10 cellular contexts compared by ENCODE assay signal in genomic region chr10:48287417-48288391, GRCh38. TPM values are rescaled to one million over a fixed set of nuclear protein-coding genes. Genes with fewer than 3 reads are reported as not detected.
DNase-seq lines count a peak whose midpoint lies in the region; ATAC-seq and TF ChIP-seq lines count a peak whose summit lies in the region.
"Had no signal": no experiment of that assay in that cellular context is flagged by ENCODE, and none has a peak within 500 bp of the region (broad histone marks: within the 10 kb centered on the region; RNA-seq: fewer than 3 reads in every experiment).

No MANE protein-coding gene starts in this region.

- peaks cover 5 to 27% (median 5%) of the 10 kb centered on the region in 3 donors for H3K4me1 ChIP-seq in esophagus squamous epithelium

- peaks cover 0 to 15% (median 0%) of the 10 kb centered on the region in 4 donors for H3K27me3 ChIP-seq in esophagus squamous epithelium
- H3K27me3 ChIP-seq: neutrophil had no signal

- H3K27me3 Mint-ChIP-seq in CD14-positive monocyte (ENCODE audit: low read depth in 3 of 3): peaks cover 0 to 3% (median 2%) of the 10 kb centered on the region in 3 donors

- no peak for TF ChIP-seq POLR2A in esophagus squamous epithelium (IDR thresholded peaks at IDR 0.05)

- H3K27ac ChIP-seq in esophagus squamous epithelium: no peak overlapping the region
- H3K27ac ChIP-seq: neutrophil, tibial artery had no signal

- H3K9me3 Mint-ChIP-seq in CD14-positive monocyte: peaks cover 8 to 17% (median 9%) of the 10 kb centered on the region in 7 donors

- TF ChIP-seq CTCF in esophagus squamous epithelium (IDR thresholded peaks at IDR 0.05) (no peak), CD14-positive monocyte (IDR thresholded peaks at IDR 0.05) (no peak)

- H3K4me3 Mint-ChIP-seq in CD14-positive monocyte: no peak overlapping the region

- no peak overlapping the region for H3K4me3 ChIP-seq in esophagus squamous epithelium
- H3K4me3 ChIP-seq: tibial artery had no signal

- ATAC-seq in GM21381 (IDR thresholded peaks at IDR 0.05; ENCODE audit: unreplicated experiment) (peak; percentile 54), HG03571 (IDR thresholded peaks at IDR 0.05; ENCODE audit: unreplicated experiment) (no peak)

- peak overlapping the region in 1 of 7 donors; percentile 36 for H3K27ac Mint-ChIP-seq in CD14-positive monocyte

- H3K4me1 Mint-ChIP-seq in CD14-positive monocyte: peaks cover 7% of the 10 kb centered on the region

- WGBS in esophagus squamous epithelium, 2 donors: 46 to 55% methylated on average over 8 to 12 of the region's 13 CpGs

- H3K36me3 Mint-ChIP-seq in CD14-positive monocyte: no peaks in the 10 kb centered on the region

- DNase-seq in C1 segment of cervical spinal cord (lab: John Stamatoyannopoulos, UW) (peak in 13 of 14 donors; percentile 25 to 82 (median 64)), NCI-H446 (lab: John Stamatoyannopoulos, UW) (peak; percentile 48 to 94), hippocampal formation (lab: John Stamatoyannopoulos, UW) (peak; percentile 75), occipital lobe (lab: John Stamatoyannopoulos, UW) (no peak), esophagus squamous epithelium (lab: John Stamatoyannopoulos, UW) (no peak), CD14-positive monocyte (ENCODE audit: low spot score) (no peak)
- DNase-seq: tibial artery had no signal

- intact Hi-C loops in esophagus squamous epithelium (cut with DNase I): loop anchor here (10.0 kb wide), 1 partner anchor 73 kb away; no protein-coding TSS in a partner anchor
- intact Hi-C loops in CD14-positive monocyte (cut with micrococcal nuclease): no loop called here

- H3K36me3 ChIP-seq in esophagus squamous epithelium: no peaks in the 10 kb centered on the region
- H3K36me3 ChIP-seq: neutrophil, tibial artery had no signal

- peaks cover 0 to 8% (median 0%) of the 10 kb centered on the region in 3 donors for H3K9me3 ChIP-seq in esophagus squamous epithelium
- H3K9me3 ChIP-seq: neutrophil had no signal

RNA-seq across cellular contexts. Expression of gene FRMPD2, which starts 13.2 kb away (rescaled TPM):
- total RNA-seq in occipital lobe: 3.3 TPM
- total RNA-seq in esophagus squamous epithelium: not detected
- polyA plus RNA-seq in CD14-positive monocyte: not detected

RNA-seq across cellular contexts. Expression of gene MAPK8, which starts 18.8 kb away (rescaled TPM):
- total RNA-seq in occipital lobe (331 TPM), esophagus squamous epithelium (10 to 100 TPM; 27.4 to 43.5 (median 36.5) TPM)
- 10 to 100 TPM; 18.4 to 18.5 TPM for polyA plus RNA-seq in CD14-positive monocyte

Comparison
In these comparisons a context has a peak if more than half of its experiments do, and no peak if none do; other contexts are left out.
1. DNase-seq: peak in C1 segment of cervical spinal cord (13 of 14), NCI-H446 (2 of 2) and hippocampal formation (2 of 2); none in occipital lobe (single experiment), esophagus squamous epithelium (single experiment) and CD14-positive monocyte (single experiment).